11 cellular contexts compared by ENCODE assay signal in the genomic region with DNA sequence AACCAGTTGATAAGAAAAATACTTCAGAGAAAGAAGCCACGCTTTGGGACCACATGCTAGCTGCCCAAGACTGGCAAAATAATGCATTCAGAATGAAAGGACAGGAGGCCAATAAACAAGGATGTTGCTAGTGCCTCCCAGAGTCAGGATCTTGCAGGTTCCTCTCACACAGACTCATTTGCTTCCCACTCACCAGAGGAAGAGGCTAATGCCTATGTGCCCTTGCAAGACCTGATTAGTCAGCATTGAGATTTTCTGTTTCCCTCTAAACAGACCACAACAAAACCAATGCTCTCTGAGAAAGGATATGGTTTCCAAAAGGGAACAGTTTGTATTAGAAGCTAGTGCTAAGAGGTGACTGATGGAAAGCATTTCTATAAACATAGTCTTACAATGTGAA.
DNase-seq lines count a peak whose midpoint lies in the region; ATAC-seq and TF ChIP-seq lines count a peak whose summit lies in the region.
"Had no signal": no experiment of that assay in that cellular context is flagged by ENCODE, and none has a peak within 500 bp of the region (broad histone marks: within the 10 kb centered on the region; RNA-seq: fewer than 3 reads in every experiment).

No MANE protein-coding gene starts in this region.

- TF ChIP-seq POLR2A in NB4 (IDR thresholded peaks at IDR 0.05; ENCODE audit: extremely low read depth, insufficient read length), result no peak

- no peaks in the 10 kb centered on the region for H3K4me1 Mint-ChIP-seq in natural killer cell

- peaks cover 31% of the 10 kb centered on the region for H3K36me3 Mint-ChIP-seq in natural killer cell

- no peak overlapping the region for H3K4me2 ChIP-seq in DND-41 (ENCODE audit: insufficient read depth, low read length)

- intact Hi-C loops in natural killer cell (cut with micrococcal nuclease), result no loop called here

- DNase-seq in DND-41, result no peak
- DNase-seq in NB4 (ENCODE audit: low read depth), result peak; percentile 42
- DNase-seq in dermis blood vessel endothelial cell, result peak; percentile 48
- no peak for DNase-seq in natural killer cell
- no peak for DNase-seq in kidney glomerular epithelial cell (lab: John Stamatoyannopoulos, UW)
- DNase-seq in SHP77 (lab: John Stamatoyannopoulos, UW), result no peak
- DNase-seq in amniotic stem cell (lab: John Stamatoyannopoulos, UW), result no peak
- DNase-seq: NCI-H510A, right cardiac atrium had no signal

- H4K20me1 ChIP-seq in DND-41 (ENCODE audit: insufficient read depth, low read length), result no peaks in the 10 kb centered on the region

- H2AFZ ChIP-seq in DND-41 (ENCODE audit: low read depth, low read length), result no peak overlapping the region

- no peak overlapping the region for H3K4me3 Mint-ChIP-seq in natural killer cell

- H3K4me1 ChIP-seq in DND-41 (ENCODE audit: insufficient read depth, low read length), result no peaks in the 10 kb centered on the region
- H3K4me1 ChIP-seq: suprapubic skin had no signal

- H3K9ac ChIP-seq in DND-41 (ENCODE audit: low read depth, low read length), result no peak overlapping the region

- H3K79me2 ChIP-seq in DND-41 (ENCODE audit: insufficient read depth, low read length), result no peaks in the 10 kb centered on the region

- H3K4me3 ChIP-seq in DND-41 (ENCODE audit: low read depth in 1 of 2, low read length in 2 of 2) (no peak overlapping the region), NB4 (ENCODE audit: low read depth, low read length) (no peak overlapping the region)
- H3K4me3 ChIP-seq: suprapubic skin had no signal

- H3K9me3 Mint-ChIP-seq in natural killer cell, result no peaks in the 10 kb centered on the region

- H3K9me3 ChIP-seq in DND-41 (ENCODE audit: insufficient read depth, low read length, severe bottlenecking), result no peaks in the 10 kb centered on the region
- H3K9me3 ChIP-seq: suprapubic skin had no signal

- ATAC-seq in DND-41 (ENCODE audit: insufficient read depth, low read depth) (peak; percentile 46), natural killer cell (no peak), HG02610 (IDR thresholded peaks at IDR 0.05; ENCODE audit: unreplicated experiment) (no peak)

- peaks cover 87% of the 10 kb centered on the region for H3K36me3 ChIP-seq in DND-41 (ENCODE audit: insufficient read depth, low read length)

- H3K27me3 Mint-ChIP-seq in natural killer cell (ENCODE audit: low read depth in 2 of 2), result no peaks in the 10 kb centered on the region

- peak overlapping the region; percentile 32 to 79 for H3K27ac Mint-ChIP-seq in natural killer cell

- TF ChIP-seq CTCF in DND-41 (IDR thresholded peaks at IDR 0.05; ENCODE audit: borderline replicate concordance, extremely low read depth, low read length, poor library complexity, severe bottlenecking), result peak; percentile 3
- TF ChIP-seq CTCF in NB4 (IDR thresholded peaks at IDR 0.05; ENCODE audit: low read depth, low read length), result no peak
- no peak for TF ChIP-seq CTCF in natural killer cell (IDR thresholded peaks at IDR 0.05)

- H3K27me3 ChIP-seq in DND-41 (ENCODE audit: insufficient read depth, low read length, poor library complexity), result no peaks in the 10 kb centered on the region
- H3K27me3 ChIP-seq: suprapubic skin had no signal

- H3K27ac ChIP-seq in DND-41 (ENCODE audit: low read length), result no peak overlapping the region
- H3K27ac ChIP-seq: suprapubic skin had no signal

Comparison
In these comparisons a context has a peak if more than half of its experiments do, and no peak if none do; other contexts are left out.
1. DNase-seq: peak in NB4 (single experiment) and dermis blood vessel endothelial cell (single experiment); none in DND-41 (single experiment), natural killer cell (single experiment), kidney glomerular epithelial cell (single experiment), SHP77 (0 of 2) and amniotic stem cell (single experiment).